In genomic region chr18:12990662-12990976, GRCh38 we compare ENCODE assay signal across 8 cellular contexts. TPM values are rescaled to one million over a fixed set of nuclear protein-coding genes. Genes with fewer than 3 reads are reported as not detected.
DNase-seq lines count a peak whose midpoint lies in the region; ATAC-seq and TF ChIP-seq lines count a peak whose summit lies in the region.

No MANE protein-coding gene starts in this region.

- H3K4me3 ChIP-seq in ACC112 (ENCODE audit: low read depth, low read length), result peak overlapping the region; percentile 93
- H3K4me3 ChIP-seq in GM23248, result peak overlapping the region; percentile 93
- peak overlapping the region; percentile 39 to 97 (median 84) for H3K4me3 ChIP-seq in heart left ventricle
- peak overlapping the region; percentile 66 to 86 (median 71) for H3K4me3 ChIP-seq in sigmoid colon

- H3K36me3 ChIP-seq in ACC112 (ENCODE audit: insufficient read depth, low read length), result 0 out of 2 replicates have a peak, but pooled peaks cover 4% of the 10 kb centered on the region
- H3K36me3 ChIP-seq in GM23248 (ENCODE audit: low read depth), result no peaks in the 10 kb centered on the region
- H3K36me3 ChIP-seq in heart left ventricle, result peaks cover 0 to 14% (median 4%) of the 10 kb centered on the region in 9 donors
- H3K36me3 ChIP-seq in sigmoid colon, result peaks cover 0 to 6% (median 0%) of the 10 kb centered on the region in 4 donors

- peak overlapping the region; percentile 98 for H3K4me3 Mint-ChIP-seq in T-helper 17 cell

- H4K20me1 ChIP-seq in GM23248 (ENCODE audit: insufficient read depth), result no peaks in the 10 kb centered on the region

- no peaks in the 10 kb centered on the region for H3K9me2 ChIP-seq in GM23248 (ENCODE audit: insufficient read depth)

- H3K36me3 Mint-ChIP-seq in T-helper 17 cell (ENCODE audit: low read depth), result peaks cover 8% of the 10 kb centered on the region

- H3F3A ChIP-seq in GM23248 (ENCODE audit: insufficient read depth), result peaks cover 40% of the 10 kb centered on the region

- H3K4me1 Mint-ChIP-seq in T-helper 17 cell, result peaks cover 14% of the 10 kb centered on the region

- 8 to 9% methylated on average over 11 of the region's 11 CpGs for WGBS in GM23248 (ENCODE audit: low coverage in 1 of 2, low lambda C conversion rate in 2 of 2, missing lambda C conversion rate in 2 of 2), 2 experiments
- WGBS in heart left ventricle, 4 donors, result 3% methylated on average over 11 of the region's 11 CpGs
- WGBS in sigmoid colon, 2 donors, result 3% methylated on average over 11 of the region's 11 CpGs

- in situ Hi-C loops in GM23248 (cut with MboI), result no loop called here

- no peaks in the 10 kb centered on the region for H3K27me3 Mint-ChIP-seq in T-helper 17 cell

- H3K9ac ChIP-seq in GM23248, result peak overlapping the region; percentile 81

- peak overlapping the region; percentile 68 for H3K27ac ChIP-seq in ACC112 (ENCODE audit: low read depth, low read length)
- peak overlapping the region; percentile 62 for H3K27ac ChIP-seq in GM23248
- H3K27ac ChIP-seq in heart left ventricle, result peak overlapping the region in 11 of 12 donors; percentile 54 to 95 (median 86)
- peak overlapping the region; percentile 81 to 88 (median 87) for H3K27ac ChIP-seq in sigmoid colon

- H3K79me2 ChIP-seq in ACC112 (ENCODE audit: control insufficient read depth, insufficient read depth, low read length, unreplicated experiment) (peaks cover 41% of the 10 kb centered on the region), GM23248 (ENCODE audit: insufficient read depth) (peaks cover 41% of the 10 kb centered on the region)

- H3K9me3 ChIP-seq in GM23248 (ENCODE audit: low read depth) (no peaks in the 10 kb centered on the region), T-helper 17 cell (ENCODE audit: control insufficient read depth, low read length, poor library complexity, severe bottlenecking) (no peaks in the 10 kb centered on the region), heart left ventricle (no peaks in the 10 kb centered on the region), sigmoid colon (no peaks in the 10 kb centered on the region)

- TF ChIP-seq EP300 in sigmoid colon (IDR thresholded peaks at IDR 0.05), result no peak

- H3K4me1 ChIP-seq in ACC112 (ENCODE audit: control insufficient read depth, insufficient read depth, low read length, unreplicated experiment) (peaks cover 17% of the 10 kb centered on the region), GM23248 (ENCODE audit: insufficient read depth) (peaks cover 12% of the 10 kb centered on the region), heart left ventricle (peaks cover 0 to 30% (median 15%) of the 10 kb centered on the region in 12 donors), sigmoid colon (peaks cover 0 to 29% (median 20%) of the 10 kb centered on the region in 4 donors)

- ATAC-seq in T-helper 17 cell (no peak), heart left ventricle (peak in 1 of 4 donors; percentile 8)

- TF ChIP-seq CTCF in heart left ventricle (IDR thresholded peaks at IDR 0.05), result no peak
- TF ChIP-seq CTCF in sigmoid colon (IDR thresholded peaks at IDR 0.05), result no peak

- H3K27ac Mint-ChIP-seq in T-helper 17 cell, result peak overlapping the region; percentile 91

- no peak for DNase-seq in GM23248
- no peak for DNase-seq in T-helper 17 cell
- no peak for DNase-seq in heart left ventricle
- DNase-seq in sigmoid colon, result no peak
- DNase-seq in amniotic stem cell (lab: John Stamatoyannopoulos, UW), result no peak
- DNase-seq in activated gamma-delta T cell (lab: John Stamatoyannopoulos, UW), result no peak
- no peak for DNase-seq in activated CD4-positive, CD25-positive, alpha-beta regulatory T cell (lab: John Stamatoyannopoulos, UW)

- no peaks in the 10 kb centered on the region for H3K27me3 ChIP-seq in ACC112 (ENCODE audit: insufficient read depth, low read length)
- no peaks in the 10 kb centered on the region for H3K27me3 ChIP-seq in GM23248 (replicated peaks; ENCODE audit: insufficient read depth)
- no peaks in the 10 kb centered on the region for H3K27me3 ChIP-seq in heart left ventricle
- no peaks in the 10 kb centered on the region for H3K27me3 ChIP-seq in sigmoid colon

- H2AFZ ChIP-seq in ACC112 (ENCODE audit: low read length, unreplicated experiment), result peak overlapping the region; percentile 75
- peak overlapping the region; percentile 85 for H2AFZ ChIP-seq in GM23248

- intact Hi-C loops in heart left ventricle (cut with DNase I) (loop anchor here in 4 of 10 donors (2.0 to 10.0 kb wide), 5 partner anchors 38 to 734 kb away; partner anchors contain the start of genes SEH1L (in 3 of the 4), FAM210A (in 1 of the 4) and RNMT (in 1 of the 4)), sigmoid colon (cut with DNase I) (loop anchor here (5.0 kb wide), 2 partner anchors 108 to 737 kb away; partner anchors contain the start of genes FAM210A, PTPN2 and RNMT)

- TF ChIP-seq POLR2A in heart left ventricle (IDR thresholded peaks at IDR 0.05) (no peak), sigmoid colon (IDR thresholded peaks at IDR 0.05) (no peak)

- H3K4me2 ChIP-seq in GM23248 (ENCODE audit: unreplicated experiment), result peak overlapping the region; percentile 79

RNA-seq across cellular contexts. Expression of gene CEP192, which starts 0.5 kb away (rescaled TPM):
- total RNA-seq in GM23248 (2014; rRNA removed; shearing (Covaris generic)), result 19.0 and 21.5 TPM in 2 replicates
- 7.4 and 7.6 TPM in 2 replicates for polyA plus RNA-seq in GM23248 (2016; fragmentation: Nextera tagmentation; extraction: Ambion mirVana)
- total RNA-seq in T-helper 17 cell, result 10 to 100 TPM; 30.4 to 32.6 TPM
- 10 to 100 TPM; 21.5 to 36.3 (median 27.5) TPM for total RNA-seq in heart left ventricle
- 1 to 10 TPM; 5.5 to 8.6 TPM for polyA plus RNA-seq in heart left ventricle
- 10 to 100 TPM; 19.8 to 30.4 (median 25.4) TPM for total RNA-seq in sigmoid colon
- polyA plus RNA-seq in sigmoid colon, result 10 to 100 TPM in 2 of 3 donors, 1 to 10 TPM in 1; 4.6 to 13.8 (median 12.6) TPM

RNA-seq across cellular contexts. Expression of gene SEH1L, which starts 42.8 kb away (rescaled TPM):
- 30.2 and 36.5 TPM in 2 replicates for total RNA-seq in GM23248 (2014; rRNA removed; shearing (Covaris generic))
- polyA plus RNA-seq in GM23248 (2016; fragmentation: Nextera tagmentation; extraction: Ambion mirVana), result 49.5 and 49.7 TPM in 2 replicates
- 10 to 100 TPM; 32.4 to 35.9 TPM for total RNA-seq in T-helper 17 cell
- total RNA-seq in heart left ventricle, result 10 to 100 TPM; 12.9 to 28.3 (median 18.5) TPM
- 10 to 100 TPM in 1 of 2 donors, 1 to 10 TPM in 1; 8.6 to 39.9 TPM for polyA plus RNA-seq in heart left ventricle
- 10 to 100 TPM; 15.3 to 38.1 (median 20.3) TPM for total RNA-seq in sigmoid colon
- 10 to 100 TPM; 16.2 to 18.8 (median 16.2) TPM for polyA plus RNA-seq in sigmoid colon
